In the genomic region with DNA sequence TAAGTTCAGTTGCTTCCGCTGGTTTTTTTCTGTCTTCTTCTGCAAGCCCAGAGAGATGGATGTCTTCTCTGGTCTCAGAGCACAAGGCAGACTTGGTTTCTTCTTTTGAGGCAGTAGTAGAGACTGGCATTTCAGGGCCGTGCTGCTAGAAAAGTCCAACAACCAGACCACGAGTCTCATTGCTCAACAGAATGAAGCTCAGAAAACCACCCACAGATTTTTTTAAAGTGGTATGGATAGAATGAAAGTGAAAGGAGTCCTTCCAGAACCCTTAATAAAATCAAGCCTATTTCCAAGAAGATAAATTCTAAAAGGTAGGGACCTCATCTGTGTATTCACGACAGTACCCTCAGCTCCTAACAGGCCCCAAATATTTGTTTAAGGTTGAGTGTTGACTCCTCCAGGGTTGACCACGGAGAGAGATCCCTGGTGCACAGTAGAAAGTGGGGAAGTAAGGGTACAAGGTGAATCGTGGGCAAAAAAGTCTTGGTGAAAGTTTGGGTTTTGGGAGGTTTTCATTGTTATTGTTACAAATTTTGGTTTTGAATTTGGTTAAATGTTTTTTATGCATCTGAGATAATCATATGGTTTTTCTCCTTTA, we compare ENCODE assay signal across 12 cellular contexts. TPM values are rescaled to one million over a fixed set of nuclear protein-coding genes. Genes with fewer than 3 reads are reported as not detected.
DNase-seq lines count a peak whose midpoint lies in the region; ATAC-seq and TF ChIP-seq lines count a peak whose summit lies in the region.
"Had no signal": no experiment of that assay in that cellular context is flagged by ENCODE, and none has a peak within 500 bp of the region (broad histone marks: within the 10 kb centered on the region; RNA-seq: fewer than 3 reads in every experiment).

No MANE protein-coding gene starts in this region.

- no peak for TF ChIP-seq CTCF in IMR-90 (conservative IDR thresholded peaks at IDR 0.05; ENCODE audit: low read depth, low read length)
- no peak for TF ChIP-seq CTCF in liver (IDR thresholded peaks at IDR 0.05; ENCODE audit: low read depth, low read length, missing input control)
- no peak for TF ChIP-seq CTCF in breast epithelium (IDR thresholded peaks at IDR 0.05)
- TF ChIP-seq CTCF in chondrocyte (IDR thresholded peaks at IDR 0.05): no peak

- no peak overlapping the region for H2BK15ac ChIP-seq in IMR-90 (ENCODE audit: low read depth, low read length)

- intact Hi-C loops in IMR-90 (cut with micrococcal nuclease) (no loop called here), breast epithelium (cut with DNase I; ENCODE audit: low total_unique reads) (no loop called here)
- intact Hi-C loops in activated CD4-positive, alpha-beta memory T cell treated with anti-CD3 and anti-CD28 coated beads for 36 hours (cut with micrococcal nuclease): no loop called here

- H3K36me3 Mint-ChIP-seq in activated CD4-positive, alpha-beta memory T cell treated with anti-CD3 and anti-CD28 coated beads for 36 hours: no peaks in the 10 kb centered on the region
- no peaks in the 10 kb centered on the region for H3K36me3 Mint-ChIP-seq in chondrocyte (ENCODE audit: low read depth)
- H3K36me3 Mint-ChIP-seq: CD4-positive, CD25-positive, alpha-beta regulatory T cell had no signal

- peak overlapping the region; percentile 57 for H3K4me3 Mint-ChIP-seq in activated CD4-positive, alpha-beta memory T cell treated with anti-CD3 and anti-CD28 coated beads for 36 hours
- no peak overlapping the region for H3K4me3 Mint-ChIP-seq in chondrocyte (ENCODE audit: unreplicated experiment)

- H3K9ac ChIP-seq in IMR-90 (ENCODE audit: low read depth, low read length): no peak overlapping the region
- peak overlapping the region in 1 of 2 donors; percentile 94 for H3K9ac ChIP-seq in liver (ENCODE audit: low read depth in 1 of 2, low read length in 2 of 2)

- TF ChIP-seq POLR2A in IMR-90 (IDR thresholded peaks at IDR 0.05; ENCODE audit: low read depth, low read length) (no peak), breast epithelium (IDR thresholded peaks at IDR 0.05) (no peak)

- H3K27ac Mint-ChIP-seq in activated CD4-positive, alpha-beta memory T cell treated with anti-CD3 and anti-CD28 coated beads for 36 hours: peak overlapping the region; percentile 69
- H3K27ac Mint-ChIP-seq in chondrocyte (ENCODE audit: unreplicated experiment): no peak overlapping the region

- no peak overlapping the region for H2BK5ac ChIP-seq in IMR-90 (ENCODE audit: low read depth, low read length, poor library complexity, severe bottlenecking)

- H2BK20ac ChIP-seq in IMR-90 (ENCODE audit: low read depth, low read length): no peak overlapping the region

- H3K79me1 ChIP-seq in IMR-90 (ENCODE audit: low read depth in 1 of 2, low read length in 2 of 2): no peaks in the 10 kb centered on the region

- WGBS in IMR-90 (ENCODE audit: extremely low coverage in 2 of 2, insufficient read length in 1 of 2), 2 experiments: 63% methylated on average over 2 of the region's 6 CpGs; no CpG with 5 or more reads in 1 of the 2 experiments
- 31% methylated on average over 6 of the region's 6 CpGs for WGBS in liver

- CTCF ChIA-PET in IMR-90 (lab: Yijun Ruan, JAX): no interaction called here
- CTCF ChIA-PET in activated CD4-positive, alpha-beta memory T cell treated with anti-CD3 and anti-CD28 coated beads for 36 hours (lab: Charles Lee): interaction anchor here (0.7 to 1.2 kb wide), 3 partner anchors 11 to 44 kb away, joined by 3 to 5 read pairs (median 3); a partner anchor contains a TSS

- no peaks in the 10 kb centered on the region for H3K36me3 ChIP-seq in IMR-90 (ENCODE audit: control insufficient read depth, insufficient read depth, low read length)
- H3K36me3 ChIP-seq in liver (ENCODE audit: control insufficient read depth in 4 of 4, insufficient read depth in 3 of 4, low read depth in 1 of 4, low read length in 3 of 4): no peaks in the 10 kb centered on the region
- H3K36me3 ChIP-seq in breast epithelium: no peaks in the 10 kb centered on the region

- DNase-seq in Ammon's horn (ENCODE audit: low spot score) (peak; percentile 56), IMR-90 (peak; percentile 23), LoVo (ENCODE audit: low spot score) (no peak), NCI-H1930 (lab: John Stamatoyannopoulos, UW) (no peak), breast epithelium (ENCODE audit: low spot score in 2 of 2) (no peak), chondrocyte (ENCODE audit: low spot score) (no peak)
- DNase-seq in activated CD4-positive, alpha-beta memory T cell treated with anti-CD3 and anti-CD28 coated beads for 36 hours: no peak
- DNase-seq: activated gamma-delta T cell treated with Interleukin-2 at 50 U/mL for 16 hours, NCI-H446 had no signal

- H3K4ac ChIP-seq in IMR-90 (ENCODE audit: low read depth, low read length): no peak overlapping the region

- H4K5ac ChIP-seq in IMR-90 (ENCODE audit: low read depth, low read length): no peak overlapping the region

- no peak overlapping the region for H3K18ac ChIP-seq in IMR-90 (ENCODE audit: low read depth, low read length)

- dilution Hi-C loops in IMR-90 (cut with HindIII; ENCODE audit: low sequenced_read_pairs, unreplicated experiment): no loop called here

- no peaks in the 10 kb centered on the region for H3K9me3 Mint-ChIP-seq in activated CD4-positive, alpha-beta memory T cell treated with anti-CD3 and anti-CD28 coated beads for 36 hours
- no peaks in the 10 kb centered on the region for H3K9me3 Mint-ChIP-seq in chondrocyte (ENCODE audit: low read depth)
- H3K9me3 Mint-ChIP-seq: CD4-positive, CD25-positive, alpha-beta regulatory T cell had no signal

- 0 out of 2 replicates have a peak overlapping the region, but pooled peaks have one; percentile 64 for H3K4me2 ChIP-seq in IMR-90 (ENCODE audit: low read depth, low read length)

- 0 out of 2 replicates have a peak, but pooled peaks cover 2% of the 10 kb centered on the region for H3K9me1 ChIP-seq in IMR-90 (ENCODE audit: insufficient read depth, low read length)

- H3K27me3 Mint-ChIP-seq in activated CD4-positive, alpha-beta memory T cell treated with anti-CD3 and anti-CD28 coated beads for 36 hours: no peaks in the 10 kb centered on the region
- no peaks in the 10 kb centered on the region for H3K27me3 Mint-ChIP-seq in chondrocyte (ENCODE audit: low read depth)

- no TSS peak for BruUV-seq in IMR-90 (replicated peaks; lab: Mats Ljungman, UMichigan)

- H3K27ac ChIP-seq in IMR-90 (ENCODE audit: insufficient read depth, low read length): no peak overlapping the region
- H3K27ac ChIP-seq in liver (ENCODE audit: low read depth in 1 of 2, low read length in 2 of 2): peak overlapping the region; percentile 60 to 85
- no peak overlapping the region for H3K27ac ChIP-seq in breast epithelium

- no peaks in the 10 kb centered on the region; the same call in 1 of the 2 replicates for H3K27me3 ChIP-seq in IMR-90 (ENCODE audit: control insufficient read depth, insufficient read depth, low read length)
- H3K27me3 ChIP-seq in liver (ENCODE audit: control insufficient read depth in 4 of 4, insufficient read depth in 4 of 4, low read length in 3 of 4): no peaks in the 10 kb centered on the region
- no peaks in the 10 kb centered on the region for H3K27me3 ChIP-seq in breast epithelium

- H2AK5ac ChIP-seq in IMR-90 (ENCODE audit: low read depth, low read length): no peak overlapping the region

- H3K4me3 ChIP-seq in IMR-90 (ENCODE audit: insufficient read depth, low read depth, low read length): no peak overlapping the region
- peak overlapping the region; percentile 18 to 61 (median 40) for H3K4me3 ChIP-seq in liver (ENCODE audit: low read depth in 1 of 3, low read length in 3 of 3)
- no peak overlapping the region for H3K4me3 ChIP-seq in breast epithelium

- no peak overlapping the region for H4K91ac ChIP-seq in IMR-90 (ENCODE audit: insufficient read depth, low read depth, low read length)

- H4K20me1 ChIP-seq in IMR-90 (ENCODE audit: insufficient read depth, low read length): no peaks in the 10 kb centered on the region; the same call in 1 of the 2 replicates

- POLR2A ChIA-PET in IMR-90 (lab: Charles Lee; ENCODE audit: unreplicated experiment): no interaction called here
- POLR2A ChIA-PET in activated CD4-positive, alpha-beta memory T cell treated with anti-CD3 and anti-CD28 coated beads for 36 hours (lab: Charles Lee): interaction anchor here (0.8 to 1.0 kb wide), 2 partner anchors 36 to 42 kb away, joined by 3 to 5 read pairs; no protein-coding TSS in a partner anchor

- ATAC-seq in IMR-90 (ENCODE audit: low read depth): peak; percentile 44

- H3K23ac ChIP-seq in IMR-90 (ENCODE audit: low read depth, low read length): no peak overlapping the region

- H3K14ac ChIP-seq in IMR-90 (replicated peaks; ENCODE audit: low read depth, low read length): no peak overlapping the region

- TF ChIP-seq RAD21 in IMR-90 (IDR thresholded peaks at IDR 0.05; ENCODE audit: low read length): no peak
- TF ChIP-seq RAD21 in liver (IDR thresholded peaks at IDR 0.05): peak; percentile 8 to 25

- peaks cover 4% of the 10 kb centered on the region; the same call in 1 of the 2 replicates for H3K4me1 ChIP-seq in IMR-90 (ENCODE audit: control insufficient read depth, insufficient read depth, low read length)
- peaks cover 2 to 20% (median 11%) of the 10 kb centered on the region in 4 donors for H3K4me1 ChIP-seq in liver (ENCODE audit: control insufficient read depth in 4 of 4, insufficient read depth in 4 of 4, low read length in 3 of 4)
- H3K4me1 ChIP-seq in breast epithelium: no peaks in the 10 kb centered on the region

- no peak overlapping the region for H3K56ac ChIP-seq in IMR-90 (ENCODE audit: extremely low read depth, insufficient read depth, low read length)

- no peak overlapping the region for H2BK120ac ChIP-seq in IMR-90 (ENCODE audit: low read depth, low read length)

- in situ Hi-C loops in IMR-90 (cut with MboI; ENCODE audit: low sequenced_read_pairs): no loop called here

- H3K9me3 ChIP-seq in IMR-90 (ENCODE audit: control insufficient read depth, insufficient read depth, low read length) (no peaks in the 10 kb centered on the region), liver (ENCODE audit: control insufficient read depth in 4 of 4, low read length in 3 of 4) (no peaks in the 10 kb centered on the region), breast epithelium (no peaks in the 10 kb centered on the region)

- no peak overlapping the region for H2AFZ ChIP-seq in IMR-90 (replicated peaks; ENCODE audit: low read length, poor library complexity)

- no peak overlapping the region for H2AK9ac ChIP-seq in IMR-90 (replicated peaks; ENCODE audit: low read depth, low read length, poor library complexity)

- H4K8ac ChIP-seq in IMR-90 (ENCODE audit: low read depth in 2 of 2, low read length in 2 of 2): no peak overlapping the region

- peaks cover 30% of the 10 kb centered on the region for H3K4me1 Mint-ChIP-seq in activated CD4-positive, alpha-beta memory T cell treated with anti-CD3 and anti-CD28 coated beads for 36 hours (ENCODE audit: low read depth)
- no peaks in the 10 kb centered on the region for H3K4me1 Mint-ChIP-seq in chondrocyte (ENCODE audit: low read depth)

RNA-seq across cellular contexts. Expression of a gene that starts 43.6 kb away (rescaled TPM):
- total RNA-seq in IMR-90 (2012; rRNA removed): 197 and 225 TPM in 2 replicates
- 14.7 and 19.2 TPM in 2 replicates for polyA plus RNA-seq in IMR-90 (2012; rRNA removed)
- 2.1 and 3.4 TPM in 2 replicates for polyA plus RNA-seq in IMR-90 (2012; cell fraction: cytosol; rRNA removed)
- 1.5 and 13.5 TPM in 2 replicates for polyA plus RNA-seq in IMR-90 (2012; cell fraction: nucleus; rRNA removed; ENCODE audit: low replicate concordance)
- total RNA-seq in activated CD4-positive, alpha-beta memory T cell treated with anti-CD3 and anti-CD28 coated beads for 36 hours: 100 to 1,000 TPM; 175 to 180 TPM
- 10 to 100 TPM; 74.5 to 98.4 TPM for total RNA-seq in liver
- 10 to 100 TPM; 11.3 to 13.2 TPM for polyA plus RNA-seq in liver
- 100 to 1,000 TPM in 2 of 3 donors, 10 to 100 TPM in 1; 82.6 to 136 (median 125) TPM for total RNA-seq in breast epithelium
- 135 to 156 TPM (median 136 TPM) in 3 replicates for total RNA-seq in chondrocyte

RNA-seq across cellular contexts. Expression of a gene that starts 49.2 kb away (rescaled TPM):
- total RNA-seq in IMR-90 (2012; rRNA removed) (not detected in 2 replicates), liver (not detected), breast epithelium (not detected), chondrocyte (0.07 to 0.27 TPM in 2 of 3 replicates, not detected in the other)
- polyA plus RNA-seq in IMR-90 (2012; rRNA removed) (not detected in 2 replicates), liver (under 1 TPM; 0.06 to 0.92 TPM)
- polyA plus RNA-seq in IMR-90 (2012; cell fraction: cytosol; rRNA removed): not detected in 2 replicates
- polyA plus RNA-seq in IMR-90 (2012; cell fraction: nucleus; rRNA removed; ENCODE audit: low replicate concordance): 0.02 TPM in 1 of 2 replicates, not detected in the other
- total RNA-seq in activated CD4-positive, alpha-beta memory T cell treated with anti-CD3 and anti-CD28 coated beads for 36 hours: 10 to 100 TPM; 28.0 to 28.3 TPM
- polyA plus RNA-seq: neural cell had no signal

Comparison
In these comparisons a context has a peak if more than half of its experiments do, and no peak if none do; other contexts are left out.
1. DNase-seq: peak in Ammon's horn (single experiment) and IMR-90 (single experiment); none in activated CD4-positive, alpha-beta memory T cell treated with anti-CD3 and anti-CD28 coated beads for 36 hours (single experiment), LoVo (single experiment), NCI-H1930 (0 of 2), breast epithelium (0 of 2) and chondrocyte (single experiment).
2. H3K27ac ChIP-seq: peak in liver (2 of 2); none in IMR-90 (single experiment) and breast epithelium (0 of 2).
3. H3K4me3 ChIP-seq: peak in liver (3 of 3); none in IMR-90 (single experiment) and breast epithelium (0 of 3).
4. RNA of a gene that starts 49.2 kb away (total RNA-seq): 28.0 to 28.3 TPM in activated CD4-positive, alpha-beta memory T cell treated with anti-CD3 and anti-CD28 coated beads for 36 hours; 0.07 to 0.27 TPM in chondrocyte, not detected in IMR-90, not detected in liver and not detected in breast epithelium; every median in the first group is over 10 times any median in the second.